Comparison of ENCODE assay signal across 13 cellular contexts in genomic region chr21:46318464-46318845, GRCh38. TPM values are rescaled to one million over a fixed set of nuclear protein-coding genes. Genes with fewer than 3 reads are reported as not detected.
DNase-seq lines count a peak whose midpoint lies in the region; ATAC-seq, FAIRE-seq and TF ChIP-seq lines count a peak whose summit lies in the region.
"Had no signal": no experiment of that assay in that cellular context is flagged by ENCODE, and none has a peak within 500 bp of the region (broad histone marks: within the 10 kb centered on the region; RNA-seq: fewer than 3 reads in every experiment).

No MANE protein-coding gene starts in this region.

- POLR2A ChIA-PET in IMR-90 (lab: Charles Lee; ENCODE audit: unreplicated experiment): no interaction called here
- POLR2A ChIA-PET in WTC11 (lab: Charles Lee): interaction anchor here (0.6 kb wide), 1 partner anchor 762 kb away, joined by 3 read pairs; no protein-coding TSS in a partner anchor

- H2AK9ac ChIP-seq in IMR-90 (replicated peaks; ENCODE audit: low read depth, low read length, poor library complexity): peak overlapping the region; percentile 29

- H3K36me3 ChIP-seq in IMR-90 (ENCODE audit: control insufficient read depth, insufficient read depth, low read length): peaks cover 4% of the 10 kb centered on the region
- H3K36me3 ChIP-seq in neuronal stem cell (replicated peaks in 1 of 2; ENCODE audit: control insufficient read depth in 2 of 2, insufficient read depth in 2 of 2, low read length in 2 of 2): peaks cover 40 to 92% of the 10 kb centered on the region in 2 donors
- no peaks in the 10 kb centered on the region for H3K36me3 ChIP-seq in MM.1S (replicated peaks; ENCODE audit: insufficient read depth, low read length)

- intact Hi-C loops in IMR-90 (cut with micrococcal nuclease): no loop called here

- H3K79me1 ChIP-seq in IMR-90 (ENCODE audit: low read depth in 1 of 2, low read length in 2 of 2): peaks cover 20 to 58% of the 10 kb centered on the region in 2 experiments
- peaks cover 18% of the 10 kb centered on the region for H3K79me1 ChIP-seq in neuronal stem cell (ENCODE audit: low read depth, low read length)

- no peak for TF ChIP-seq POLR2A in IMR-90 (IDR thresholded peaks at IDR 0.05; ENCODE audit: low read depth, low read length)

- H4K5ac ChIP-seq in IMR-90 (ENCODE audit: low read depth, low read length): no peak overlapping the region

- H3K9me1 ChIP-seq in IMR-90 (ENCODE audit: insufficient read depth, low read length): peaks cover 6% of the 10 kb centered on the region; the same call in 1 of the 2 replicates

- H3K9me3 ChIP-seq in IMR-90 (ENCODE audit: control insufficient read depth, insufficient read depth, low read length): no peaks in the 10 kb centered on the region
- H3K9me3 ChIP-seq in neuronal stem cell (replicated peaks in 1 of 2; ENCODE audit: control insufficient read depth in 2 of 2, insufficient read depth in 1 of 2, low read depth in 1 of 2, low read length in 2 of 2): no peaks in the 10 kb centered on the region
- no peaks in the 10 kb centered on the region for H3K9me3 ChIP-seq in MM.1S (replicated peaks; ENCODE audit: insufficient read depth, low read length)
- H3K9me3 ChIP-seq: SJCRH30 had no signal

- TF ChIP-seq CTCF in IMR-90 (conservative IDR thresholded peaks at IDR 0.05; ENCODE audit: low read depth, low read length): no peak
- no peak for TF ChIP-seq CTCF in WTC11 (IDR thresholded peaks at IDR 0.05)
- TF ChIP-seq CTCF in MM.1S (IDR thresholded peaks at IDR 0.05; ENCODE audit: low read length): no peak

- H3K79me2 ChIP-seq in MM.1S (ENCODE audit: low read length): peaks cover 28% of the 10 kb centered on the region

- dilution Hi-C loops in IMR-90 (cut with HindIII; ENCODE audit: low sequenced_read_pairs, unreplicated experiment): no loop called here

- H2BK120ac ChIP-seq in IMR-90 (ENCODE audit: low read depth, low read length) (no peak overlapping the region), neuronal stem cell (ENCODE audit: low read depth, low read length) (no peak overlapping the region)

- H3K27ac ChIP-seq in IMR-90 (ENCODE audit: insufficient read depth, low read length) (no peak overlapping the region), neuronal stem cell (replicated peaks; ENCODE audit: low read length) (no peak overlapping the region), MM.1S (ENCODE audit: low read length) (no peak overlapping the region)
- H3K27ac ChIP-seq: SJCRH30 had no signal

- ATAC-seq in IMR-90 (ENCODE audit: low read depth) (no peak), WTC11 (peak; percentile 3; the same call in 1 of the 2 replicates)

- H2BK5ac ChIP-seq in IMR-90 (ENCODE audit: low read depth, low read length, poor library complexity, severe bottlenecking) (no peak overlapping the region), neuronal stem cell (ENCODE audit: low read length) (peak overlapping the region; percentile 72)

- no peak overlapping the region for H3K23ac ChIP-seq in IMR-90 (ENCODE audit: low read depth, low read length)
- peak overlapping the region; percentile 82 for H3K23ac ChIP-seq in neuronal stem cell (ENCODE audit: low read depth, low read length, poor library complexity)

- H3K4me1 ChIP-seq in IMR-90 (ENCODE audit: control insufficient read depth, insufficient read depth, low read length): peaks cover 4% of the 10 kb centered on the region
- H3K4me1 ChIP-seq in neuronal stem cell (ENCODE audit: control insufficient read depth in 2 of 2, insufficient read depth in 1 of 2, low read depth in 1 of 2, low read length in 2 of 2): peaks cover 16 to 24% of the 10 kb centered on the region in 2 donors
- H3K4me1 ChIP-seq in MM.1S (ENCODE audit: low read length): peaks cover 7% of the 10 kb centered on the region
- H3K4me1 ChIP-seq: SJCRH30 had no signal

- H3K4me3 ChIP-seq in IMR-90 (ENCODE audit: insufficient read depth, low read depth, low read length) (no peak overlapping the region), neuronal stem cell (ENCODE audit: low read length in 2 of 2) (no peak overlapping the region), MM.1S (ENCODE audit: low read length) (no peak overlapping the region)
- H3K4me3 ChIP-seq: SJCRH30 had no signal

- no peak overlapping the region for H3K4me3 Mint-ChIP-seq in activated naive CD4-positive, alpha-beta T cell treated with anti-CD3 and anti-CD28 coated beads, Interleukin-2, amount 10 ng/mL, durations not matched to agents 7 days and 5 days
- H3K4me3 Mint-ChIP-seq in WTC11: no peak overlapping the region

- no peak for DNase-seq in activated naive CD4-positive, alpha-beta T cell treated with anti-CD3 and anti-CD28 coated beads, Interleukin-2, amount 10 ng/mL, durations not matched to agents 7 days and 5 days
- DNase-seq in activated naive CD4-positive, alpha-beta T cell treated with anti-CD3 and anti-CD28 coated beads, Interleukin-2, amount 50 U/mL, for 16 hours: no peak
- no peak for DNase-seq in IMR-90
- no peak for DNase-seq in WTC11 (ENCODE audit: low spot score)
- DNase-seq in neuronal stem cell (ENCODE audit: low spot score): no peak
- no peak for DNase-seq in MM.1S
- DNase-seq in epidermal melanocyte (ENCODE audit: insufficient read length, low spot score): no peak
- DNase-seq in GM19239 (ENCODE audit: insufficient read length, low spot score): no peak
- DNase-seq: C1 segment of cervical spinal cord, EL, NCI-H1105 treated with DMSO at 0.1 percent for 48 hours, NCI-H2171, SJCRH30 had no signal

- no peak overlapping the region for H2AFZ ChIP-seq in IMR-90 (replicated peaks; ENCODE audit: low read length, poor library complexity)
- H2AFZ ChIP-seq in neuronal stem cell (ENCODE audit: low read length): no peak overlapping the region
- no peak overlapping the region for H2AFZ ChIP-seq in MM.1S (ENCODE audit: low read length)

- H3K27me3 Mint-ChIP-seq in activated naive CD4-positive, alpha-beta T cell treated with anti-CD3 and anti-CD28 coated beads, Interleukin-2, amount 10 ng/mL, durations not matched to agents 7 days and 5 days: no peaks in the 10 kb centered on the region
- H3K27me3 Mint-ChIP-seq in WTC11 (ENCODE audit: low read depth): no peaks in the 10 kb centered on the region

- H2AK5ac ChIP-seq in IMR-90 (ENCODE audit: low read depth, low read length) (no peak overlapping the region), neuronal stem cell (ENCODE audit: low read depth, low read length) (peak overlapping the region; percentile 57)

- no peak for TF ChIP-seq RAD21 in IMR-90 (IDR thresholded peaks at IDR 0.05; ENCODE audit: low read length)

- CTCF ChIA-PET in activated naive CD4-positive, alpha-beta T cell treated with anti-CD3 and anti-CD28 coated beads, Interleukin-2, amount 10 ng/mL, durations not matched to agents 7 days and 5 days (lab: Charles Lee): no interaction called here
- CTCF ChIA-PET in IMR-90 (lab: Yijun Ruan, JAX): no interaction called here
- CTCF ChIA-PET in WTC11 (lab: Charles Lee): no interaction called here

- no peak overlapping the region for H3K56ac ChIP-seq in IMR-90 (ENCODE audit: extremely low read depth, insufficient read depth, low read length)

- H2BK15ac ChIP-seq in IMR-90 (ENCODE audit: low read depth, low read length): no peak overlapping the region
- H2BK15ac ChIP-seq in neuronal stem cell (ENCODE audit: low read length): no peak overlapping the region

- peak overlapping the region; percentile 33 for H3K27ac Mint-ChIP-seq in activated naive CD4-positive, alpha-beta T cell treated with anti-CD3 and anti-CD28 coated beads, Interleukin-2, amount 10 ng/mL, durations not matched to agents 7 days and 5 days
- H3K27ac Mint-ChIP-seq in WTC11: peak overlapping the region; percentile 32; the same call in 1 of the 2 replicates

- H3K14ac ChIP-seq in IMR-90 (replicated peaks; ENCODE audit: low read depth, low read length) (no peak overlapping the region), neuronal stem cell (ENCODE audit: low read length) (peak overlapping the region; percentile 65)

- no CpG with 5 or more reads among the region's 4 CpGs for WGBS in IMR-90 (ENCODE audit: extremely low coverage in 2 of 2, insufficient read length in 1 of 2), 2 experiments
- WGBS in neuronal stem cell (ENCODE audit: extremely low coverage in 2 of 2, insufficient read length in 2 of 2, insufficient replicate concordance in 1 of 2), 2 donors: no CpG with 5 or more reads among the region's 4 CpGs

- H3K18ac ChIP-seq in IMR-90 (ENCODE audit: low read depth, low read length) (no peak overlapping the region), neuronal stem cell (ENCODE audit: low read length) (peak overlapping the region; percentile 66)

- H3K9me3 Mint-ChIP-seq in activated naive CD4-positive, alpha-beta T cell treated with anti-CD3 and anti-CD28 coated beads, Interleukin-2, amount 10 ng/mL, durations not matched to agents 7 days and 5 days: no peaks in the 10 kb centered on the region
- H3K9me3 Mint-ChIP-seq in WTC11: no peaks in the 10 kb centered on the region

- H3K4me2 ChIP-seq in IMR-90 (ENCODE audit: low read depth, low read length): no peak overlapping the region
- H3K4me2 ChIP-seq in neuronal stem cell (ENCODE audit: insufficient read depth, low read length, poor library complexity, severe bottlenecking): no peak overlapping the region
- no peak overlapping the region for H3K4me2 ChIP-seq in MM.1S (ENCODE audit: low read depth, low read length)

- H3K27me3 ChIP-seq in IMR-90 (ENCODE audit: control insufficient read depth, insufficient read depth, low read length) (no peaks in the 10 kb centered on the region), neuronal stem cell (ENCODE audit: control insufficient read depth in 3 of 3, insufficient read depth in 3 of 3, low read depth in 1 of 3, low read length in 3 of 3) (no peaks in the 10 kb centered on the region), MM.1S (replicated peaks; ENCODE audit: insufficient read depth, low read length) (no peaks in the 10 kb centered on the region)
- H3K27me3 ChIP-seq: SJCRH30 had no signal

- no peak overlapping the region for H2BK12ac ChIP-seq in neuronal stem cell (ENCODE audit: low read length)

- no peak overlapping the region for H2BK20ac ChIP-seq in IMR-90 (ENCODE audit: low read depth, low read length)

- peaks cover 40% of the 10 kb centered on the region for H3K36me3 Mint-ChIP-seq in activated naive CD4-positive, alpha-beta T cell treated with anti-CD3 and anti-CD28 coated beads, Interleukin-2, amount 10 ng/mL, durations not matched to agents 7 days and 5 days
- H3K36me3 Mint-ChIP-seq in WTC11: peaks cover 17% of the 10 kb centered on the region

- peaks cover 34% of the 10 kb centered on the region for H3K4me1 Mint-ChIP-seq in activated naive CD4-positive, alpha-beta T cell treated with anti-CD3 and anti-CD28 coated beads, Interleukin-2, amount 10 ng/mL, durations not matched to agents 7 days and 5 days
- peaks cover 34% of the 10 kb centered on the region for H3K4me1 Mint-ChIP-seq in WTC11

- in situ Hi-C loops in IMR-90 (cut with MboI; ENCODE audit: low sequenced_read_pairs): no loop called here

- H3K4ac ChIP-seq in IMR-90 (ENCODE audit: low read depth, low read length): no peak overlapping the region
- H3K4ac ChIP-seq in neuronal stem cell (ENCODE audit: low read length): no peak overlapping the region

- FAIRE-seq in GM19239 (lab: Jason Lieb, UNC): no peak

- no peak overlapping the region for H4K91ac ChIP-seq in IMR-90 (ENCODE audit: insufficient read depth, low read depth, low read length)
- no peak overlapping the region for H4K91ac ChIP-seq in neuronal stem cell (ENCODE audit: low read depth, low read length, poor library complexity)

- H3F3A ChIP-seq in MM.1S (ENCODE audit: insufficient read depth, low read length): peaks cover 15% of the 10 kb centered on the region

- H4K20me1 ChIP-seq in IMR-90 (ENCODE audit: insufficient read depth, low read length): peaks cover 10% of the 10 kb centered on the region
- no peaks in the 10 kb centered on the region for H4K20me1 ChIP-seq in MM.1S (ENCODE audit: insufficient read depth, low read length)

- BruUV-seq in IMR-90 (replicated peaks; lab: Mats Ljungman, UMichigan): no TSS peak

- H3K9me2 ChIP-seq in MM.1S (replicated peaks; ENCODE audit: insufficient read depth, low read length): no peaks in the 10 kb centered on the region

- no peak overlapping the region for H4K8ac ChIP-seq in IMR-90 (ENCODE audit: low read depth in 2 of 2, low read length in 2 of 2)
- H4K8ac ChIP-seq in neuronal stem cell (ENCODE audit: low read depth, low read length): no peak overlapping the region

- H3K9ac ChIP-seq in IMR-90 (ENCODE audit: low read depth, low read length): no peak overlapping the region
- H3K9ac ChIP-seq in neuronal stem cell (ENCODE audit: low read depth, low read length, poor library complexity): peak overlapping the region; percentile 88
- no peak overlapping the region for H3K9ac ChIP-seq in MM.1S (ENCODE audit: low read length)

RNA-seq across cellular contexts. Expression of gene C21orf58, which starts 5.2 kb away (rescaled TPM):
- total RNA-seq in IMR-90 (2012; rRNA removed): 2.5 and 2.7 TPM in 2 replicates
- polyA plus RNA-seq in IMR-90 (2012; rRNA removed): 5.3 and 6.2 TPM in 2 replicates
- polyA plus RNA-seq in IMR-90 (2012; cell fraction: cytosol; rRNA removed): 2.8 and 3.1 TPM in 2 replicates
- 20.8 and 32.3 TPM in 2 replicates for polyA plus RNA-seq in IMR-90 (2012; cell fraction: nucleus; rRNA removed; ENCODE audit: low replicate concordance)
- total RNA-seq in WTC11 (2021): 31.5 to 35.1 TPM (median 32.7 TPM) in 3 replicates
- 29.5 TPM for polyA plus RNA-seq in neuronal stem cell (2013, experiment 1 of 2)
- 29.2 TPM for polyA plus RNA-seq in neuronal stem cell (2013, experiment 2 of 2)

RNA-seq across cellular contexts. Expression of gene PCNT, which starts 5.5 kb away (rescaled TPM):
- 10.0 and 14.2 TPM in 2 replicates for total RNA-seq in IMR-90 (2012; rRNA removed)
- polyA plus RNA-seq in IMR-90 (2012; rRNA removed): 19.4 and 19.5 TPM in 2 replicates
- polyA plus RNA-seq in IMR-90 (2012; cell fraction: cytosol; rRNA removed): 7.2 and 7.8 TPM in 2 replicates
- polyA plus RNA-seq in IMR-90 (2012; cell fraction: nucleus; rRNA removed; ENCODE audit: low replicate concordance): 49.9 and 70.7 TPM in 2 replicates
- 40.6 to 46.4 TPM (median 41.0 TPM) in 3 replicates for total RNA-seq in WTC11 (2021)
- 11.1 TPM for polyA plus RNA-seq in neuronal stem cell (2013, experiment 1 of 2)
- polyA plus RNA-seq in neuronal stem cell (2013, experiment 2 of 2): 10.6 TPM

RNA-seq across cellular contexts. Expression of gene YBEY, which starts 32.3 kb away (rescaled TPM):
- total RNA-seq in IMR-90 (2012; rRNA removed): 5.9 and 7.8 TPM in 2 replicates
- 22.1 and 26.2 TPM in 2 replicates for polyA plus RNA-seq in IMR-90 (2012; rRNA removed)
- 8.8 and 10.5 TPM in 2 replicates for polyA plus RNA-seq in IMR-90 (2012; cell fraction: cytosol; rRNA removed)
- polyA plus RNA-seq in IMR-90 (2012; cell fraction: nucleus; rRNA removed; ENCODE audit: low replicate concordance): 4.2 and 16.5 TPM in 2 replicates
- 24.6 to 29.2 TPM (median 27.4 TPM) in 3 replicates for total RNA-seq in WTC11 (2021)
- polyA plus RNA-seq in neuronal stem cell (2013, experiment 1 of 2): 36.3 TPM
- polyA plus RNA-seq in neuronal stem cell (2013, experiment 2 of 2): 33.5 TPM

RNA-seq across cellular contexts. Expression of gene MCM3AP, which starts 33.0 kb away (rescaled TPM):
- total RNA-seq in IMR-90 (2012; rRNA removed) (63.1 and 67.5 TPM in 2 replicates), WTC11 (2021) (136 to 167 TPM (median 136 TPM) in 3 replicates)
- polyA plus RNA-seq in IMR-90 (2012; rRNA removed): 40.3 and 46.5 TPM in 2 replicates
- polyA plus RNA-seq in IMR-90 (2012; cell fraction: cytosol; rRNA removed): 24.7 and 30.3 TPM in 2 replicates
- polyA plus RNA-seq in IMR-90 (2012; cell fraction: nucleus; rRNA removed; ENCODE audit: low replicate concordance): 121 and 171 TPM in 2 replicates
- polyA plus RNA-seq in neuronal stem cell (2013, experiment 1 of 2): 40.7 TPM
- polyA plus RNA-seq in neuronal stem cell (2013, experiment 2 of 2): 38.0 TPM
